ENCODE assay signal across 8 cellular contexts in the genomic region with DNA sequence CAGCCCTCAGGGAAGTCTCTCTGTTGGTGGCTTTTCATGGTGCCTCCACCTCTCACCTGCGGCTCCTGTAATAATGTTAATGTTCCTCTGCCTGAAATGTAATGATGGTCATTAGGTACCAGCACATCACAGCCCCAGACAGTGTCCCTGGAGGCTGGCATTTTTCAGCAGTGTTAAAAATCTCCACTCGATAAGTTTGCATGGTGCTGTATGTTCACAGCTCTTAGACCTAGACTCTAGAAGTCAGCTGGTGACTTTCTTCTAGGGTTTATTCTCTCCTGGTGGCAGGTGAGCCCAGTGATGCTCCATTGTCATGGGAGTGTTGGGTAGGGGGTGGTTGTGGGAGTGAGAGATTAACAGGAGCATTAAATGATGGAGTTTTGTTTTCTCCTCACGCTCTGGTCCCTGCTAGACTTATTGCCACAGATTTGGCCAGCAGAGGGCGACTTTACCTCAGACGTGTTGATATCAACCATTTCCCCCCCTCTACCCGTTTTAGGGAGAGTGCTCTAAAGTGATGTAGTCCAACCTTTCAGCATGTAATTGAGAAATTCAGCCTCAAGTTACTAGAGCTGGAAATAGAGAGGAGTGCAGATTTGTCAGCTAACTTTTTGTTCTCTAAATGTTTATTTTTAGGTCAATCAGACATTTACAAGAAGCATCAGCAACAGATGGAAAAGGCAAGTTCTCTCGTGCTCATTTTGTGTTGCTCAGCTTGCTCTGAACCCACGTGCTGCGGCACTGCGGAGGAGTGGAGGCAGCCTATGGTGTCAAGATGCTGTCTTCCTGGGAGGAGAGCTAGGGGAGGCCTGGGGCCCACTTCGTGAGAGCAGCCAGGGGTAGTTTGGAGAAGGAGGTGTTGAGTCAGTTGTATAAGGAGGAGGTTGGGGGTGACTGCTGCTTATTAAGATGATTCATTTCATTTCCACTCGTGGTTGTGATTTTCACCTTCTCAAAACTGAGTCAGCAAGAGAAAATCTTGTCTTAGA. TPM values are rescaled to one million over a fixed set of nuclear protein-coding genes. Genes with fewer than 3 reads are reported as not detected.
DNase-seq lines count a peak whose midpoint lies in the region; ATAC-seq, FAIRE-seq and TF ChIP-seq lines count a peak whose summit lies in the region.

No MANE protein-coding gene starts in this region.

- H3K9me3 ChIP-seq in keratinocyte (ENCODE audit: control insufficient read depth, low read depth, low read length) = no peaks in the 10 kb centered on the region

- H3K9ac ChIP-seq in keratinocyte (ENCODE audit: control insufficient read depth, extremely low read depth, insufficient read depth, low read length) = no peak overlapping the region

- peak; percentile 78 for FAIRE-seq in A204.1 (lab: Jason Lieb, UNC)
- FAIRE-seq in GM18507 (lab: Jason Lieb, UNC) = peak; percentile 80
- no peak for FAIRE-seq in bronchial epithelial cell (lab: Jason Lieb, UNC)
- FAIRE-seq in keratinocyte (lab: Jason Lieb, UNC) = peak; percentile 92

- no peak overlapping the region for H2AFZ ChIP-seq in keratinocyte (ENCODE audit: control insufficient read depth, low read length)

- TF ChIP-seq CTCF in bronchial epithelial cell (IDR thresholded peaks at IDR 0.05; ENCODE audit: insufficient read depth, low read length, severe bottlenecking) (peak; percentile 75), keratinocyte (optimal IDR thresholded peaks at IDR 0.05 in 1 of 3, IDR thresholded peaks at IDR 0.05 in 1 of 3, conservative IDR thresholded peaks at IDR 0.05 in 1 of 3; ENCODE audit: extremely low read depth in 1 of 3, insufficient read depth in 2 of 3, low read length in 3 of 3) (peak; percentile 71 to 89 (median 77))

- peaks cover 23% of the 10 kb centered on the region for H3K36me3 ChIP-seq in bronchial epithelial cell (ENCODE audit: control insufficient read depth, insufficient read depth, low read length)
- peaks cover 25 to 31% of the 10 kb centered on the region in 2 experiments for H3K36me3 ChIP-seq in keratinocyte (ENCODE audit: control insufficient read depth in 2 of 2, extremely low read depth in 1 of 2, insufficient read depth in 2 of 2, low read length in 2 of 2)

- H3K27me3 ChIP-seq in bronchial epithelial cell (ENCODE audit: control insufficient read depth, insufficient read depth, low read length) (no peaks in the 10 kb centered on the region), keratinocyte (ENCODE audit: control insufficient read depth, extremely low read depth, insufficient read depth, low read length) (no peaks in the 10 kb centered on the region)

- H3K4me1 ChIP-seq in keratinocyte (ENCODE audit: control insufficient read depth, extremely low read depth, insufficient read depth, low read length) = no peaks in the 10 kb centered on the region

- DNase-seq in GM18507 (ENCODE audit: extremely low spot score, insufficient read length, low read depth) = peak; percentile 46
- DNase-seq in NCI-H2171 (lab: John Stamatoyannopoulos, UW) = peak; percentile 89
- peak; percentile 66 to 89 (median 70) for DNase-seq in activated CD4-positive, CD25-positive, alpha-beta regulatory T cell (lab: John Stamatoyannopoulos, UW)
- peak; percentile 51 for DNase-seq in bronchial epithelial cell (ENCODE audit: low read depth)
- no peak for DNase-seq in keratinocyte (ENCODE audit: low read depth, low spot score)
- peak; percentile 67 to 83 for DNase-seq in stimulated activated CD4-positive, alpha-beta T cell treated with anti-CD3 and anti-CD28 coated beads, Interleukin-1b, Interleukin-23, amount 100 ng/mL, for 1 hour (ENCODE audit: low read depth in 2 of 2)

- no peaks in the 10 kb centered on the region for H3K79me2 ChIP-seq in keratinocyte (ENCODE audit: control insufficient read depth, insufficient read depth, low read length)

- dilution Hi-C loops in keratinocyte (cut with MboI; ENCODE audit: extremely low pct_ligation_motif_present, low sequenced_read_pairs) = no loop called here

- H4K20me1 ChIP-seq in keratinocyte (ENCODE audit: control insufficient read depth, extremely low read depth, insufficient read depth, low read length) = no peaks in the 10 kb centered on the region

- H3K9me1 ChIP-seq in keratinocyte (ENCODE audit: control insufficient read depth, extremely low read depth, insufficient read depth, low read length) = no peaks in the 10 kb centered on the region

- H3K4me3 ChIP-seq in bronchial epithelial cell (ENCODE audit: low read depth, low read length) = no peak overlapping the region
- no peak overlapping the region for H3K4me3 ChIP-seq in keratinocyte (ENCODE audit: control insufficient read depth in 2 of 3, extremely low read depth in 1 of 3, insufficient read depth in 2 of 3, low read depth in 1 of 3, low read length in 3 of 3)

- H3K27ac ChIP-seq in keratinocyte (ENCODE audit: control insufficient read depth, insufficient read depth, low read length) = no peak overlapping the region

- H3K4me2 ChIP-seq in keratinocyte (ENCODE audit: control insufficient read depth, extremely low read depth, insufficient read depth, low read depth, low read length) = no peak overlapping the region

- ATAC-seq in GM18502 (IDR thresholded peaks at IDR 0.05; ENCODE audit: poor library complexity, unreplicated experiment) = no peak

RNA-seq across cellular contexts. Expression of a gene that starts 53.4 kb away (rescaled TPM):
- 20.4 and 21.6 TPM in 2 replicates for total RNA-seq in bronchial epithelial cell
- 27.3 to 30.8 TPM (median 29.7 TPM) in 3 replicates for polyA plus RNA-seq in keratinocyte
- polyA plus RNA-seq in keratinocyte (2011; ENCODE audit: low read depth) = 11.7 TPM
- 12.8 and 18.5 TPM in 2 replicates for polyA plus RNA-seq in keratinocyte (2011; cell fraction: cytosol; rRNA removed)
- polyA plus RNA-seq in keratinocyte (2011; cell fraction: nucleus; rRNA removed) = 69.0 and 72.5 TPM in 2 replicates
- 26.6 and 31.8 TPM in 2 replicates for polyA plus RNA-seq in keratinocyte (2012; ENCODE audit: low replicate concordance)
- polyA minus RNA-seq in keratinocyte = 22.3 to 50.2 TPM (median 31.4 TPM) in 3 replicates
- polyA minus RNA-seq in keratinocyte (2011; cell fraction: cytosol; rRNA and poly(A)+ RNA removed) = 16.5 TPM
- polyA minus RNA-seq in keratinocyte (2011; cell fraction: nucleus; rRNA and poly(A)+ RNA removed) = 51.2 and 86.3 TPM in 2 replicates
